8 cellular contexts compared by ENCODE assay signal in the genomic region with DNA sequence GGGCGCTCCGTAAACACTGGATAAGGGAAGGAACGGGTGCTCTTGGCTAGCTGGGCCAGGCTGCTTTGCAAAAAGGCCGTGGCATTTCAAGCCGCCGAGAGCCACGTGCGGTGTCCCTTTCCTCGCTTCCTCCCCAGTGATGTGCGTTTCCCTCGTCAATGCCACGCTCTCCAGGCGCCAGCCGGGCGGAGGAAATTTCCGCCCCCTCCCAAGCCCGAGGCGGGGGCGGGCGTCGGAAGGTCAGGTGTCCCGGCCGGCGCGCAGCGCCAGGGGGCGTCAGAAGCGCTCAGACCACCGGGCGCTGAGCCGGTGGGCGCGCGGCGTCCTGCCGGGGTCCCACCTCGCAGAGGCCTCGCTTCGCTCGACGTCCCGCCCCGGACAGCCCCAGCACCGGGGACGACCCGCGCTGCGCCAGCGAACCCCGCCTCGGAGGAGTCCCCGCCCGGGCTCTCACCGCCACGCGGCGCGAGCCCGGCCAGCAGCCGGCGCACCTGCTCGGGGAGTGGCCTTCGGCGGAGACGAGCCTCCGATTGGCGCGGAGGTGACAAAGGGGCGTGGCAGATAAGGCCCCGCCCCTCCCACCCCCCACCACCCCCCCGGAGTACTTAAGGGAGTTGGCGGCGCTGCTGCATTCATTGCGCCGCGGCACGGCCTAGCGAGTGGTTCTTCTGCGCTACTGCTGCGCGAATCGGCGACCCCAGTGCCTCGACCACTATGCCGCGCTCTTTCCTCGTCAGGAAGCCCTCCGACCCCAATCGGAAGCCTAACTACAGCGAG. TPM values are rescaled to one million over a fixed set of nuclear protein-coding genes. Genes with fewer than 3 reads are reported as not detected.
DNase-seq lines count a peak whose midpoint lies in the region; ATAC-seq and TF ChIP-seq lines count a peak whose summit lies in the region.

Gene SNAI1 (plus strand): TSS at position 635 of the 777 bp plus-strand sequence. CDS start 80 bp downstream, at position 715.

- peaks cover 0 to 4% of the 10 kb centered on the region in 2 donors for H3K36me3 Mint-ChIP-seq in activated naive CD4-positive, alpha-beta T cell treated with anti-CD3 and anti-CD28 coated beads, Interleukin-2, amount 50 U/mL, for 72 hours

- DNase-seq in GDM1 (lab: John Stamatoyannopoulos, UW) (peak; percentile 72), NB4 (ENCODE audit: low read depth) (peak; percentile 79), SK-N-SH (peak; percentile 98), Right ventricle myocardium inferior (ENCODE audit: missing footprints) (peak; percentile 89), thyroid gland (peak; percentile 84 to 87)
- peak; percentile 62 to 76 for DNase-seq in activated naive CD4-positive, alpha-beta T cell treated with anti-CD3 and anti-CD28 coated beads, Interleukin-2, amount 50 U/mL, for 72 hours (ENCODE audit: low spot score in 2 of 2)

- CTCF ChIA-PET in HEK293 (lab: Yijun Ruan, JAX) (interaction anchor here (0.6 to 8.3 kb wide), 7 partner anchors 17 to 197 kb away, joined by 3 to 220 read pairs (median 7); no protein-coding TSS in a partner anchor), SK-N-SH (lab: Yijun Ruan, JAX) (interaction anchor here (0.6 to 22.2 kb wide), 18 partner anchors 12 to 542 kb away, joined by 3 to 807 read pairs (median 4); no protein-coding TSS in a partner anchor)

- H3K27me3 ChIP-seq in SK-N-SH (ENCODE audit: insufficient read depth): no peaks in the 10 kb centered on the region
- H3K27me3 ChIP-seq in parathyroid adenoma (ENCODE audit: control insufficient read depth, insufficient read depth, low read length): no peaks in the 10 kb centered on the region
- H3K27me3 ChIP-seq in thyroid gland: no peaks in the 10 kb centered on the region

- H3K4me3 ChIP-seq in HEK293 (ENCODE audit: low read depth, low read length): peak within 1 kb of the TSS; percentile 35
- peak within 1 kb of the TSS; percentile 34 for H3K4me3 ChIP-seq in NB4 (ENCODE audit: low read depth, low read length)
- peak within 1 kb of the TSS; percentile 76 to 80 for H3K4me3 ChIP-seq in SK-N-SH (ENCODE audit: low read depth in 2 of 2, low read length in 1 of 2)
- peak within 1 kb of the TSS; percentile 61 for H3K4me3 ChIP-seq in parathyroid adenoma (ENCODE audit: low read depth, low read length)
- H3K4me3 ChIP-seq in thyroid gland (replicated peaks in 1 of 3): peak within 1 kb of the TSS; percentile 65 to 72 (median 66)

- H3K4me1 ChIP-seq in HEK293 (ENCODE audit: control insufficient read depth, insufficient read depth, low read length) (peaks cover 2% of the 10 kb centered on the region; the same call in 1 of the 2 replicates), SK-N-SH (ENCODE audit: control insufficient read depth in 1 of 2, insufficient read depth in 2 of 2, low read depth in 1 of 2, low read length in 1 of 2) (peaks cover 11 to 40% of the 10 kb centered on the region in 2 experiments; a peak in 3 of 4 replicates), parathyroid adenoma (peaks cover 6% of the 10 kb centered on the region), thyroid gland (peaks cover 45 to 56% of the 10 kb centered on the region in 2 donors)

- ATAC-seq in activated naive CD4-positive, alpha-beta T cell treated with anti-CD3 and anti-CD28 coated beads, Interleukin-2, amount 50 U/mL, for 72 hours: peak; percentile 77 to 89
- peak; percentile 87 for ATAC-seq in Right ventricle myocardium inferior

- H3K9me2 ChIP-seq in SK-N-SH: no peaks in the 10 kb centered on the region

- peaks cover 22% of the 10 kb centered on the region for H3F3A ChIP-seq in SK-N-SH (replicated peaks; ENCODE audit: insufficient read depth)

- no peak for TF ChIP-seq EP300 in SK-N-SH (IDR thresholded peaks at IDR 0.05; ENCODE audit: borderline replicate concordance in 1 of 2, low read depth in 1 of 2, low read length in 1 of 2)

- peak; percentile 67 for TF ChIP-seq CTCF in HEK293 (tag by site-specific recombination; IDR thresholded peaks at IDR 0.05)
- TF ChIP-seq CTCF in NB4 (IDR thresholded peaks at IDR 0.05; ENCODE audit: low read depth, low read length): no peak
- peak; percentile 61 for TF ChIP-seq CTCF in SK-N-SH (IDR thresholded peaks at IDR 0.05)
- peak; percentile 49 for TF ChIP-seq CTCF in parathyroid adenoma (IDR thresholded peaks at IDR 0.05)
- TF ChIP-seq CTCF in thyroid gland (IDR thresholded peaks at IDR 0.05): peak in 5 of 6 experiments; percentile 19 to 79 (median 63)

- 17% methylated on average over 23 of the region's 90 CpGs for WGBS in SK-N-SH (ENCODE audit: low lambda C conversion rate)
- 2 to 3% methylated on average over 23 to 25 of the region's 90 CpGs for WGBS in thyroid gland, 2 donors

- intact Hi-C loops in Right ventricle myocardium inferior (cut with DNase I) (loop anchor here (5.0 kb wide), 1 partner anchor 105 kb away; no protein-coding TSS in a partner anchor), thyroid gland (cut with DNase I) (loop anchor here (10.0 kb wide), 1 partner anchor 172 kb away; the partner anchor contains the start of gene PEDS1)

- POLR2A ChIA-PET in HEK293 (lab: Yijun Ruan, JAX) (interaction anchor here (0.5 to 1.3 kb wide), 7 partner anchors 12 to 808 kb away, joined by 3 to 4 read pairs (median 3); partner anchors contain the start of gene RNF114), SK-N-SH (lab: Yijun Ruan, JAX) (interaction anchor here (0.6 to 4.2 kb wide), 13 partner anchors 9 to 93 kb away, joined by 3 to 27 read pairs (median 6); no protein-coding TSS in a partner anchor)

- peak; percentile 46 for TF ChIP-seq RAD21 in SK-N-SH (IDR thresholded peaks at IDR 0.05; ENCODE audit: low read length)

- H3K9ac ChIP-seq in SK-N-SH (peak within 1 kb of the TSS; percentile 91), parathyroid adenoma (no peak within 1 kb of the TSS)

- H3K27ac ChIP-seq in HEK293 (ENCODE audit: extremely low read depth, low read depth, low read length) (no peak within 1 kb of the TSS; the same call in 1 of the 2 replicates), SK-N-SH (ENCODE audit: low read depth in 2 of 2, low read length in 1 of 2) (peak within 1 kb of the TSS; percentile 43 to 76; a peak in 3 of 4 replicates), parathyroid adenoma (peak within 1 kb of the TSS; percentile 47), thyroid gland (peak within 1 kb of the TSS; percentile 60 to 91 (median 88))

- H3K79me2 ChIP-seq in SK-N-SH (ENCODE audit: insufficient read depth) (peaks cover 47% of the 10 kb centered on the region), parathyroid adenoma (no peaks in the 10 kb centered on the region)

- peak within 1 kb of the TSS; percentile 97 for H3K4me2 ChIP-seq in SK-N-SH
- H3K4me2 ChIP-seq in parathyroid adenoma (ENCODE audit: low read length): peak within 1 kb of the TSS; percentile 90

- peaks cover 26% of the 10 kb centered on the region for H4K20me1 ChIP-seq in SK-N-SH (ENCODE audit: insufficient read depth)

- peaks cover 0 to 26% of the 10 kb centered on the region in 2 experiments; a peak in 1 of 3 replicates for H3K36me3 ChIP-seq in HEK293 (ENCODE audit: control insufficient read depth in 2 of 2, insufficient read depth in 1 of 2, low read length in 2 of 2)
- peaks cover 0 to 6% of the 10 kb centered on the region in 2 experiments for H3K36me3 ChIP-seq in SK-N-SH (replicated peaks in 1 of 2; ENCODE audit: control insufficient read depth in 1 of 2, insufficient read depth in 2 of 2, low read length in 1 of 2)
- H3K36me3 ChIP-seq in parathyroid adenoma (ENCODE audit: control insufficient read depth, insufficient read depth, low read length): no peaks in the 10 kb centered on the region
- H3K36me3 ChIP-seq in thyroid gland: peaks cover 3 to 18% of the 10 kb centered on the region in 2 donors

- H2AFZ ChIP-seq in SK-N-SH (ENCODE audit: low read depth) (no peak within 1 kb of the TSS), parathyroid adenoma (peak within 1 kb of the TSS; percentile 70)

- H3K27ac Mint-ChIP-seq in activated naive CD4-positive, alpha-beta T cell treated with anti-CD3 and anti-CD28 coated beads, Interleukin-2, amount 50 U/mL, for 72 hours: peak within 1 kb of the TSS in 1 of 2 donors; percentile 65

- no peaks in the 10 kb centered on the region for H3K9me3 Mint-ChIP-seq in activated naive CD4-positive, alpha-beta T cell treated with anti-CD3 and anti-CD28 coated beads, Interleukin-2, amount 50 U/mL, for 72 hours

- H3K9me3 ChIP-seq in HEK293 (ENCODE audit: control insufficient read depth, insufficient read depth, low read depth, low read length): no peaks in the 10 kb centered on the region
- no peaks in the 10 kb centered on the region for H3K9me3 ChIP-seq in SK-N-SH
- H3K9me3 ChIP-seq in parathyroid adenoma (ENCODE audit: control insufficient read depth, low read length): no peaks in the 10 kb centered on the region
- no peaks in the 10 kb centered on the region for H3K9me3 ChIP-seq in thyroid gland

- TF ChIP-seq POLR2A in NB4 (IDR thresholded peaks at IDR 0.05; ENCODE audit: extremely low read depth, insufficient read length) (no peak), thyroid gland (IDR thresholded peaks at IDR 0.05) (peak; percentile 94 to 95)

TF ChIP-seq in HEK293, 187 proteins besides CTCF, POLR2A, EP300 and RAD21 (continues in another document):
- peak; percentile 60 for TF ChIP-seq SP7 (tag by site-specific recombination; IDR thresholded peaks at IDR 0.05)

TF ChIP-seq in SK-N-SH, 30 proteins besides CTCF, POLR2A, EP300 and RAD21 (continues in another document):
- TF ChIP-seq RCOR1 (IDR thresholded peaks at IDR 0.05; ENCODE audit: low read length) (0 out of 2 replicates have a peak, but pooled peaks have one; percentile 29), ELF1 (IDR thresholded peaks at IDR 0.05) (no peak), RXRA (IDR thresholded peaks at IDR 0.05; ENCODE audit: borderline replicate concordance, low read depth) (no peak), FOXM1 (IDR thresholded peaks at IDR 0.05; ENCODE audit: low read depth) (no peak), FOXJ3 (CRISPR knock-in tag; IDR thresholded peaks at IDR 0.05) (no peak), PBX3 (IDR thresholded peaks at IDR 0.05) (no peak), YY1 (IDR thresholded peaks at IDR 0.05; ENCODE audit: low read depth) (no peak), GATA2 (CRISPR knock-in tag; IDR thresholded peaks at IDR 0.05) (no peak)

RNA-seq across cellular contexts. Expression of gene SNAI1, which starts in this region (rescaled TPM):
- polyA plus RNA-seq in SK-N-SH (2012; rRNA removed): 3.7 and 6.2 TPM in 2 replicates
- 2.2 and 3.9 TPM in 2 replicates for polyA plus RNA-seq in SK-N-SH (2012; cell fraction: cytosol; rRNA removed)
- polyA plus RNA-seq in SK-N-SH (2012; cell fraction: nucleus; rRNA removed): 5.6 and 5.7 TPM in 2 replicates
- under 1 TPM; 0.33 to 0.43 TPM for total RNA-seq in activated naive CD4-positive, alpha-beta T cell treated with anti-CD3 and anti-CD28 coated beads, Interleukin-2, amount 50 U/mL, for 72 hours
- total RNA-seq in Right ventricle myocardium inferior: 0.73 TPM
- total RNA-seq in thyroid gland: 10 to 100 TPM in 1 of 4 donors, 1 to 10 TPM in 3; 8.2 to 14.1 (median 9.9) TPM

Comparison
In these comparisons a context has a peak if more than half of its experiments do, and no peak if none do; other contexts are left out.
1. Peak in DNase-seq and ATAC-seq in activated naive CD4-positive, alpha-beta T cell treated with anti-CD3 and anti-CD28 coated beads, Interleukin-2, amount 50 U/mL, for 72 hours; RNA of the gene not detected or under 1 TPM.
2. Peak in DNase-seq and ATAC-seq in Right ventricle myocardium inferior; RNA of the gene not detected or under 1 TPM.